ENCODE assay signal across 13 cellular contexts in the genomic region with DNA sequence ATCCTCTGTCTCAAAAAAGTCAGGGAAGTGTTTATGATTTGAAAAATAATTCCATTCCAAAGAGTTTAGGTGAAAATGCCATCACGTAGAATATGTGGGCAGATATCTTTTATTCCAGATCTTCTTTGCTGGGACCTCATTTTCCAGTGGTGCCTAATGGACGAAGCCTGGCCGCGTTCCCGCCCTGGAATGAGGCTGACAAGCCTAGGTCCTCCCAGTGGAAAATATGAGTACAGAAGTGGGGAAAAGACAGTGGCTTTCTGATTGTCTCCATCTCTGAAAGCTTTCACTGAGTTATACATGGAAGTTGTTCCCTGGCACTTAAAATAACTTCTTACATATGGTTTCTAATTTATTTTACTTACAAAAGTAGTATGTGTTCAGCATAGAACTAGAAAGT.
DNase-seq lines count a peak whose midpoint lies in the region; ATAC-seq and TF ChIP-seq lines count a peak whose summit lies in the region.
"Had no signal": no experiment of that assay in that cellular context is flagged by ENCODE, and none has a peak within 500 bp of the region (broad histone marks: within the 10 kb centered on the region; RNA-seq: fewer than 3 reads in every experiment).

No MANE protein-coding gene starts in this region.

- WGBS in esophagus squamous epithelium, 2 donors: 66 to 78% methylated on average over 5 of the region's 5 CpGs

- H3K27ac Mint-ChIP-seq in type B pancreatic cell (peak overlapping the region; percentile 11), immature natural killer cell (no peak overlapping the region)
- H3K27ac Mint-ChIP-seq: naive B cell had no signal

- POLR2A ChIA-PET in Panc1 (lab: Charles Lee): no interaction called here

- CTCF ChIA-PET in Panc1 (lab: Charles Lee): interaction anchor here (1.6 kb wide), 1 partner anchor 9 kb away, joined by 5 read pairs; no protein-coding TSS in a partner anchor

- TF ChIP-seq CTCF in Panc1 (IDR thresholded peaks at IDR 0.05) (no peak), esophagus squamous epithelium (IDR thresholded peaks at IDR 0.05) (peak in 1 of 6 experiments; percentile 31), type B pancreatic cell (conservative IDR thresholded peaks at IDR 0.05) (no peak)

- no peak for DNase-seq in Panc1 (ENCODE audit: low read depth, low spot score)
- DNase-seq in esophagus squamous epithelium (lab: John Stamatoyannopoulos, UW): no peak
- no peak for DNase-seq in type B pancreatic cell (ENCODE audit: extremely low spot score, unreplicated experiment)
- DNase-seq in NCI-H774 (lab: John Stamatoyannopoulos, UW): no peak
- no peak for DNase-seq in immature natural killer cell
- DNase-seq: activated CD4-positive, alpha-beta T cell treated with anti-CD3 and anti-CD28 coated beads, Interleukin-2, amount 50 U/mL, for 48 hours; DMS79 treated with DMSO at 0.1 percent for 48 hours; naive B cell; NCI-H226; stimulated activated CD4-positive, alpha-beta T cell treated with anti-CD3 and anti-CD28 coated beads, Interleukin-2, amount 100 ng/mL, for 48 hours had no signal

- H3K27me3 Mint-ChIP-seq in type B pancreatic cell: no peaks in the 10 kb centered on the region
- H3K27me3 Mint-ChIP-seq in immature natural killer cell (ENCODE audit: low read depth in 3 of 3): peaks cover 0 to 9% (median 2%) of the 10 kb centered on the region in 3 donors

- H3K36me3 ChIP-seq in Panc1 (ENCODE audit: control insufficient read depth, insufficient read depth, low read length) (no peaks in the 10 kb centered on the region), esophagus squamous epithelium (peaks cover 0 to 14% (median 0%) of the 10 kb centered on the region in 3 donors), mucosa of stomach (ENCODE audit: control insufficient read depth, insufficient read depth, low read length) (no peaks in the 10 kb centered on the region)

- H3K27ac ChIP-seq in Panc1 (ENCODE audit: low read length) (peak overlapping the region; percentile 82), esophagus squamous epithelium (peak overlapping the region; percentile 44 to 89 (median 80))

- TF ChIP-seq POLR2A in esophagus squamous epithelium (IDR thresholded peaks at IDR 0.05): no peak

- peak overlapping the region; percentile 20 to 41 for H3K4me3 ChIP-seq in Panc1 (ENCODE audit: low read depth in 2 of 2, low read length in 2 of 2)
- peak overlapping the region in 3 of 4 donors; percentile 24 to 56 (median 29) for H3K4me3 ChIP-seq in esophagus squamous epithelium
- no peak overlapping the region for H3K4me3 ChIP-seq in mucosa of stomach (ENCODE audit: low read length)

- no peaks in the 10 kb centered on the region for H3K9me3 ChIP-seq in Panc1 (ENCODE audit: control insufficient read depth, insufficient read depth, low read depth, low read length)
- H3K9me3 ChIP-seq in esophagus squamous epithelium: no peaks in the 10 kb centered on the region
- H3K9me3 ChIP-seq in mucosa of stomach (ENCODE audit: control insufficient read depth, low read length): no peaks in the 10 kb centered on the region

- H3K36me3 Mint-ChIP-seq in type B pancreatic cell (peaks cover 14% of the 10 kb centered on the region), immature natural killer cell (no peaks in the 10 kb centered on the region)
- H3K36me3 Mint-ChIP-seq: naive B cell had no signal

- no peaks in the 10 kb centered on the region for H3K27me3 ChIP-seq in Panc1 (ENCODE audit: control insufficient read depth, insufficient read depth, low read length)
- H3K27me3 ChIP-seq in esophagus squamous epithelium: no peaks in the 10 kb centered on the region
- no peaks in the 10 kb centered on the region for H3K27me3 ChIP-seq in mucosa of stomach (ENCODE audit: control insufficient read depth, insufficient read depth, low read length)

- peaks cover 44% of the 10 kb centered on the region for H3K4me1 Mint-ChIP-seq in type B pancreatic cell (ENCODE audit: unreplicated experiment)
- no peaks in the 10 kb centered on the region for H3K4me1 Mint-ChIP-seq in immature natural killer cell

- BruUV-seq in Panc1 (replicated peaks; lab: Mats Ljungman, UMichigan): TSS peak; percentile 39

- H3K4me1 ChIP-seq in Panc1 (ENCODE audit: control insufficient read depth, insufficient read depth, low read length) (peaks cover 73% of the 10 kb centered on the region), esophagus squamous epithelium (peaks cover 14 to 57% (median 39%) of the 10 kb centered on the region in 3 donors), mucosa of stomach (ENCODE audit: control insufficient read depth, insufficient read depth, low read length) (peaks cover 22% of the 10 kb centered on the region)

- H3K9ac ChIP-seq in mucosa of stomach (ENCODE audit: low read length): peak overlapping the region; percentile 3

- H3K4me3 Mint-ChIP-seq in type B pancreatic cell: no peak overlapping the region
- H3K4me3 Mint-ChIP-seq in immature natural killer cell: no peak overlapping the region
- H3K4me3 Mint-ChIP-seq: naive B cell had no signal

- intact Hi-C loops in Panc1 (cut with micrococcal nuclease; ENCODE audit: unreplicated experiment): no loop called here
- intact Hi-C loops in esophagus squamous epithelium (cut with DNase I): no loop called here

- H3K9me3 Mint-ChIP-seq in type B pancreatic cell (no peaks in the 10 kb centered on the region), immature natural killer cell (no peaks in the 10 kb centered on the region)

- no peak for ATAC-seq in Panc1
- no peak for ATAC-seq in GM18870 (IDR thresholded peaks at IDR 0.05; ENCODE audit: unreplicated experiment)
- no peak for ATAC-seq in GM21526 (IDR thresholded peaks at IDR 0.05; ENCODE audit: low FRiP score, unreplicated experiment)

- in situ Hi-C loops in Panc1 (cut with HindIII; ENCODE audit: low pct_unique_long_range_greater_than_20kb, low sequenced_read_pairs): no loop called here
